In the genomic region with DNA sequence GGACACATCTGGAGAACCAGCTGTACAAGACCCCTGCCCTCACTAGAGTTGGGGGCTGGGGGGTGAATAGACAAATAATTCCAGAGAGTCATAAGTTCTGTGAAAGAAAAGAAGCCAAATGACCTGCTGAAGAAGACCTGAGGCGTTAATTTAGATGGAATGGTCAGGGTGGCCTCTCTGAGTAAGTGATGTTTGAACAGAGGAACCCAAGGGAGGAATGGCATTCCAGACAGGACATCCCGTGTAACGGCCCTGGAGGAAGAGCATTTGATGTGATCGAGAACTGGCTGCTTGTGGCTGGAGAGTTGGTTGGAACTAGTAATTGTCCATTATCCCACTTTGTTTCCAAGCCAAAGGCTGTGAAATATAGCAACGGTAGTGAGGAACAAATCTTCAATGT, we compare ENCODE assay signal across 8 cellular contexts. TPM values are rescaled to one million over a fixed set of nuclear protein-coding genes. Genes with fewer than 3 reads are reported as not detected.
DNase-seq lines count a peak whose midpoint lies in the region; ATAC-seq and TF ChIP-seq lines count a peak whose summit lies in the region.

No MANE protein-coding gene starts in this region.

- peak overlapping the region; percentile 100 for H3K27ac Mint-ChIP-seq in Caco-2 (ENCODE audit: unreplicated experiment)

- H3K27ac ChIP-seq in PC-3 (ENCODE audit: low read length) (0 out of 2 replicates have a peak overlapping the region, but pooled peaks have one; percentile 9), osteoblast (ENCODE audit: low read depth, low read length) (peak overlapping the region; percentile 69)

- no peak for ATAC-seq in PC-3
- no peak for ATAC-seq in GM21360 (IDR thresholded peaks at IDR 0.05; ENCODE audit: unreplicated experiment)
- no peak for ATAC-seq in HG02981 (IDR thresholded peaks at IDR 0.05; ENCODE audit: unreplicated experiment)
- ATAC-seq in GM19455 (IDR thresholded peaks at IDR 0.05; ENCODE audit: unreplicated experiment): no peak

- no peaks in the 10 kb centered on the region for H3K9me2 ChIP-seq in PC-3 (replicated peaks; ENCODE audit: low read length)

- H2AFZ ChIP-seq in PC-3 (ENCODE audit: low read length): peak overlapping the region; percentile 89
- H2AFZ ChIP-seq in osteoblast (ENCODE audit: low read length): peak overlapping the region; percentile 95

- DNase-seq in Caco-2 (no peak), PC-3 (no peak), epithelial cell of esophagus (ENCODE audit: low read depth) (no peak), osteoblast (ENCODE audit: insufficient read length, low spot score, missing footprints) (no peak), HUDEP-2 (lab: John Stamatoyannopoulos, UW; ENCODE audit: unreplicated experiment in 76 of 76) (no peak)

- H3K27me3 Mint-ChIP-seq in Caco-2 (ENCODE audit: insufficient read depth, unreplicated experiment): no peaks in the 10 kb centered on the region

- no peaks in the 10 kb centered on the region for H3K27me3 ChIP-seq in Caco-2 (replicated peaks; ENCODE audit: control insufficient read depth, insufficient read depth, low read length)
- no peaks in the 10 kb centered on the region for H3K27me3 ChIP-seq in PC-3 (ENCODE audit: low read length)
- H3K27me3 ChIP-seq in osteoblast (ENCODE audit: insufficient read depth, low read length): no peaks in the 10 kb centered on the region

- no peak for TF ChIP-seq CTCF in Caco-2 (IDR thresholded peaks at IDR 0.05; ENCODE audit: insufficient read depth in 1 of 2, low read depth in 1 of 2, low read length in 1 of 2, severe bottlenecking in 1 of 2, unreplicated experiment in 1 of 2)
- no peak for TF ChIP-seq CTCF in PC-3 (conservative IDR thresholded peaks at IDR 0.05; ENCODE audit: low read depth, low read length)
- TF ChIP-seq CTCF in epithelial cell of esophagus (IDR thresholded peaks at IDR 0.05; ENCODE audit: insufficient read depth, low read depth, low read length, missing control alignments): no peak
- TF ChIP-seq CTCF in osteoblast (IDR thresholded peaks at IDR 0.05; ENCODE audit: extremely low read depth, low read depth, low read length): no peak

- H3K9ac ChIP-seq in PC-3 (ENCODE audit: low read length): peak overlapping the region; percentile 99

- no peaks in the 10 kb centered on the region for H4K20me1 ChIP-seq in PC-3 (ENCODE audit: low read length)
- H4K20me1 ChIP-seq in osteoblast (ENCODE audit: insufficient read depth, low read length): peaks cover 3% of the 10 kb centered on the region

- no TSS peak for BruUV-seq in Caco-2 (replicated peaks; lab: Mats Ljungman, UMichigan)
- no TSS peak for BruUV-seq in PC-3 (replicated peaks; lab: Mats Ljungman, UMichigan)

- peaks cover 8% of the 10 kb centered on the region for H3K4me1 Mint-ChIP-seq in Caco-2 (ENCODE audit: low read depth, unreplicated experiment)

- H3K4me2 ChIP-seq in PC-3 (ENCODE audit: low read length) (peak overlapping the region; percentile 100), osteoblast (ENCODE audit: insufficient read depth, low read length) (peak overlapping the region; percentile 94)

- H3K9me3 ChIP-seq in Caco-2 (no peaks in the 10 kb centered on the region), PC-3 (ENCODE audit: low read length) (no peaks in the 10 kb centered on the region), osteoblast (ENCODE audit: low read depth, low read length) (no peaks in the 10 kb centered on the region)

- H3F3A ChIP-seq in PC-3 (ENCODE audit: low read length, unreplicated experiment): no peaks in the 10 kb centered on the region

- CTCF ChIA-PET in Caco-2 (lab: Charles Lee) (no interaction called here), PC-3 (lab: Charles Lee) (no interaction called here)

- peaks cover 83% of the 10 kb centered on the region for H3K79me2 ChIP-seq in PC-3 (ENCODE audit: low read length)
- H3K79me2 ChIP-seq in osteoblast (ENCODE audit: insufficient read depth, low read length): peaks cover 84% of the 10 kb centered on the region

- H3K4me1 ChIP-seq in Caco-2 (no peaks in the 10 kb centered on the region), PC-3 (ENCODE audit: insufficient read depth, low read length) (peaks cover 16% of the 10 kb centered on the region; the same call in 1 of the 2 replicates), osteoblast (ENCODE audit: insufficient read depth, low read length) (peaks cover 14% of the 10 kb centered on the region)

- H3K36me3 ChIP-seq in Caco-2 (ENCODE audit: control insufficient read depth, insufficient read depth, low read length) (no peaks in the 10 kb centered on the region), PC-3 (ENCODE audit: low read depth, low read length) (peaks cover 7% of the 10 kb centered on the region; the same call in 1 of the 2 replicates), osteoblast (ENCODE audit: insufficient read depth, low read length) (peaks cover 12% of the 10 kb centered on the region)

- H3K4me3 Mint-ChIP-seq in Caco-2 (ENCODE audit: unreplicated experiment): peak overlapping the region; percentile 97

- H3K36me3 Mint-ChIP-seq in Caco-2 (ENCODE audit: insufficient read depth, unreplicated experiment): peaks cover 26% of the 10 kb centered on the region

- no peaks in the 10 kb centered on the region for H3K9me3 Mint-ChIP-seq in Caco-2 (ENCODE audit: unreplicated experiment)

- POLR2A ChIA-PET in Caco-2 (lab: Charles Lee) (interaction anchor here (0.5 kb wide), 1 partner anchor 18 kb away, joined by 3 read pairs; no protein-coding TSS in a partner anchor), PC-3 (lab: Charles Lee; ENCODE audit: unreplicated experiment) (no interaction called here)

- intact Hi-C loops in Caco-2 (cut with micrococcal nuclease; ENCODE audit: unreplicated experiment) (loop anchor here (10.0 kb wide), 1 partner anchor 256 kb away; a partner anchor contains a TSS), PC-3 (cut with micrococcal nuclease) (loop anchor here (2.0 kb wide), 1 partner anchor 150 kb away; a partner anchor contains a TSS)

- H3K4me3 ChIP-seq in Caco-2 (ENCODE audit: low read depth, low read length) (peak overlapping the region; percentile 60), PC-3 (ENCODE audit: low read length) (peak overlapping the region; percentile 91), epithelial cell of esophagus (ENCODE audit: low read length) (peak overlapping the region; percentile 71), osteoblast (ENCODE audit: insufficient read depth, low read length) (peak overlapping the region; percentile 92)

RNA-seq across cellular contexts. Expression of a gene that starts 1.7 kb away (rescaled TPM):
- total RNA-seq in Caco-2 (2022): 37.0 and 37.4 TPM in 2 replicates
- total RNA-seq in PC-3 (2014; rRNA removed): 21.9 and 22.7 TPM in 2 replicates
- 34.0 and 36.8 TPM in 2 replicates for total RNA-seq in osteoblast
